Comparison of ENCODE assay signal across 8 cellular contexts in the genomic region with DNA sequence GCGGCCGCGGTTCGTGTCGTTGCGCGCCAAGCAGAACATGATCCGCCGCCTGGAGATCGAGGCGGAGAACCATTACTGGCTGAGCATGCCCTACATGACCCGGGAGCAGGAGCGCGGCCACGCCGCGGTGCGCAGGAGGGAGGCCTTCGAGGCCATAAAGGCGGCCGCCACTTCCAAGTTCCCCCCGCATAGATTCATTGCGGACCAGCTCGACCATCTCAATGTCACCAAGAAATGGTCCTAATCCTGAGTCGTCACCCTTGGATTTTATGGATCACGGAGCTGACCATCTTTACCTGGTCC. TPM values are rescaled to one million over a fixed set of nuclear protein-coding genes. Genes with fewer than 3 reads are reported as not detected.
A peak's percentile ranks its signal among the peaks of the same experiment; 100 is the strongest.
DNase-seq lines count a peak whose midpoint lies in the region; ATAC-seq and TF ChIP-seq lines count a peak whose summit lies in the region.

No MANE protein-coding gene starts in this region.

- H3K36me3 ChIP-seq in CD8-positive, alpha-beta memory T cell (ENCODE audit: insufficient read depth, low read length), result no peaks in the 10 kb centered on the region
- H3K36me3 ChIP-seq in body of pancreas (replicated peaks in 1 of 2; ENCODE audit: insufficient read depth in 1 of 2, low read depth in 2 of 2), result no peaks in the 10 kb centered on the region
- H3K36me3 ChIP-seq in lower lobe of right lung, result no peaks in the 10 kb centered on the region

- H3K4me3 ChIP-seq in CD8-positive, alpha-beta memory T cell (ENCODE audit: low read length), result peak overlapping the region; percentile 57
- H3K4me3 ChIP-seq in body of pancreas (peak overlapping the region; percentile 68 to 74), lower lobe of right lung (peak overlapping the region; percentile 98)

- H3K27ac Mint-ChIP-seq in CD8-positive, alpha-beta memory T cell, result peak overlapping the region; percentile 94 to 99 (median 96)
- peak overlapping the region; percentile 93 for H3K27ac Mint-ChIP-seq in type B pancreatic cell

- intact Hi-C loops in body of pancreas (cut with DNase I) (no loop called here), lower lobe of right lung (cut with DNase I) (no loop called here)

- no peaks in the 10 kb centered on the region for H3K9me3 ChIP-seq in CD8-positive, alpha-beta memory T cell (ENCODE audit: low read length)
- no peaks in the 10 kb centered on the region for H3K9me3 ChIP-seq in body of pancreas
- no peaks in the 10 kb centered on the region for H3K9me3 ChIP-seq in lower lobe of right lung

- H3K27ac ChIP-seq in CD8-positive, alpha-beta memory T cell (ENCODE audit: low read depth, low read length), result peak overlapping the region; percentile 82
- H3K27ac ChIP-seq in body of pancreas (peak overlapping the region; percentile 87 to 96 (median 95)), lower lobe of right lung (peak overlapping the region; percentile 98)

- TF ChIP-seq POLR2A in body of pancreas (IDR thresholded peaks at IDR 0.05), result no peak

- peak overlapping the region; percentile 96 to 100 (median 97) for H3K4me3 Mint-ChIP-seq in CD8-positive, alpha-beta memory T cell
- peak overlapping the region; percentile 98 for H3K4me3 Mint-ChIP-seq in type B pancreatic cell

- DNase-seq in CD8-positive, alpha-beta memory T cell, result no peak
- no peak for DNase-seq in body of pancreas
- no peak for DNase-seq in lower lobe of right lung
- no peak for DNase-seq in type B pancreatic cell (ENCODE audit: extremely low spot score, unreplicated experiment)
- DNase-seq in NCI-H2227 treated with DMSO at 0.1 percent for 48 hours (lab: John Stamatoyannopoulos, UW), result no peak
- no peak for DNase-seq in NCI-H2196 treated with DMSO at 0.1 percent for 48 hours (lab: John Stamatoyannopoulos, UW; ENCODE audit: unreplicated experiment)

- no peak for TF ChIP-seq CTCF in body of pancreas (IDR thresholded peaks at IDR 0.05)
- TF ChIP-seq CTCF in lower lobe of right lung (IDR thresholded peaks at IDR 0.05), result no peak
- TF ChIP-seq CTCF in type B pancreatic cell (conservative IDR thresholded peaks at IDR 0.05), result no peak

- POLR2A ChIA-PET in CD8-positive, alpha-beta memory T cell (lab: Charles Lee), result interaction anchor here (0.5 to 1.8 kb wide), 6 partner anchors 21 to 931 kb away, joined by 3 to 8 read pairs (median 4); partner anchors contain the start of genes MICU2 and ZDHHC20

- H3K4me1 Mint-ChIP-seq in CD8-positive, alpha-beta memory T cell, result peaks cover 15 to 37% (median 25%) of the 10 kb centered on the region in 3 donors
- peaks cover 8% of the 10 kb centered on the region for H3K4me1 Mint-ChIP-seq in type B pancreatic cell (ENCODE audit: unreplicated experiment)

- peak; percentile 24 for ATAC-seq in GM21360 (IDR thresholded peaks at IDR 0.05; ENCODE audit: unreplicated experiment)
- peak; percentile 13 for ATAC-seq in HG03558 (IDR thresholded peaks at IDR 0.05; ENCODE audit: extremely low read depth, unreplicated experiment)
- no peak for ATAC-seq in body of pancreas
- ATAC-seq in lower lobe of right lung, result peak; percentile 59 to 73

- H3K4me1 ChIP-seq in CD8-positive, alpha-beta memory T cell (ENCODE audit: insufficient read depth, low read length), result peaks cover 17% of the 10 kb centered on the region
- H3K4me1 ChIP-seq in body of pancreas (peaks cover 14% of the 10 kb centered on the region), lower lobe of right lung (peaks cover 22% of the 10 kb centered on the region)

- H3K27me3 ChIP-seq in CD8-positive, alpha-beta memory T cell (ENCODE audit: insufficient read depth, low read length, poor library complexity, severe bottlenecking), result no peaks in the 10 kb centered on the region
- H3K27me3 ChIP-seq in body of pancreas (no peaks in the 10 kb centered on the region), lower lobe of right lung (ENCODE audit: low read depth) (no peaks in the 10 kb centered on the region)

- CTCF ChIA-PET in CD8-positive, alpha-beta memory T cell (lab: Charles Lee), result interaction anchor here (1.0 to 2.9 kb wide), 9 partner anchors 8 to 427 kb away, joined by 3 to 16 read pairs (median 6); partner anchors contain the start of genes MICU2 and ZDHHC20

- WGBS in body of pancreas, 2 donors, result 0 to 1% methylated on average over 3 to 18 of the region's 26 CpGs

- no peaks in the 10 kb centered on the region for H3K27me3 Mint-ChIP-seq in CD8-positive, alpha-beta memory T cell
- no peaks in the 10 kb centered on the region for H3K27me3 Mint-ChIP-seq in type B pancreatic cell

- H3K36me3 Mint-ChIP-seq in CD8-positive, alpha-beta memory T cell, result peaks cover 0 to 19% (median 0%) of the 10 kb centered on the region in 3 donors
- H3K36me3 Mint-ChIP-seq in type B pancreatic cell, result peaks cover 3% of the 10 kb centered on the region

- no peaks in the 10 kb centered on the region for H3K9me3 Mint-ChIP-seq in CD8-positive, alpha-beta memory T cell
- no peaks in the 10 kb centered on the region for H3K9me3 Mint-ChIP-seq in type B pancreatic cell

RNA-seq across cellular contexts. Expression of gene MRPL57, which starts 0.5 kb away (rescaled TPM):
- 10 to 100 TPM; 28.4 to 28.8 TPM for total RNA-seq in CD8-positive, alpha-beta memory T cell
- 53.6 TPM for polyA plus RNA-seq in CD8-positive, alpha-beta memory T cell
- 10 to 100 TPM in 1 of 2 donors, 1 to 10 TPM in 1; 8.0 to 10.2 TPM for total RNA-seq in body of pancreas
- total RNA-seq in lower lobe of right lung, result 16.8 TPM
- total RNA-seq in type B pancreatic cell (ENCODE audit: low replicate concordance), result 22.0 and 24.1 TPM in 2 replicates

RNA-seq across cellular contexts. Expression of gene SKA3, which starts 0.6 kb away (rescaled TPM):
- 10 to 100 TPM; 28.3 to 33.3 TPM for total RNA-seq in CD8-positive, alpha-beta memory T cell
- not detected for polyA plus RNA-seq in CD8-positive, alpha-beta memory T cell
- under 1 TPM in 1 of 2 donors, not detected in 1; under 0.01 TPM for total RNA-seq in body of pancreas
- 1.4 TPM for total RNA-seq in lower lobe of right lung
- 7.6 and 20.5 TPM in 2 replicates for total RNA-seq in type B pancreatic cell (ENCODE audit: low replicate concordance)

RNA-seq across cellular contexts. Expression of gene SAP18, which starts 37.0 kb away (rescaled TPM):
- total RNA-seq in CD8-positive, alpha-beta memory T cell, result 100 to 1,000 TPM; 299 to 307 TPM
- polyA plus RNA-seq in CD8-positive, alpha-beta memory T cell, result 289 TPM
- total RNA-seq in body of pancreas (10 to 100 TPM in 1 of 2 donors, 1 to 10 TPM in 1; 5.9 to 26.7 TPM), lower lobe of right lung (176 TPM), type B pancreatic cell (ENCODE audit: low replicate concordance) (210 and 232 TPM in 2 replicates)
